In the genomic region with DNA sequence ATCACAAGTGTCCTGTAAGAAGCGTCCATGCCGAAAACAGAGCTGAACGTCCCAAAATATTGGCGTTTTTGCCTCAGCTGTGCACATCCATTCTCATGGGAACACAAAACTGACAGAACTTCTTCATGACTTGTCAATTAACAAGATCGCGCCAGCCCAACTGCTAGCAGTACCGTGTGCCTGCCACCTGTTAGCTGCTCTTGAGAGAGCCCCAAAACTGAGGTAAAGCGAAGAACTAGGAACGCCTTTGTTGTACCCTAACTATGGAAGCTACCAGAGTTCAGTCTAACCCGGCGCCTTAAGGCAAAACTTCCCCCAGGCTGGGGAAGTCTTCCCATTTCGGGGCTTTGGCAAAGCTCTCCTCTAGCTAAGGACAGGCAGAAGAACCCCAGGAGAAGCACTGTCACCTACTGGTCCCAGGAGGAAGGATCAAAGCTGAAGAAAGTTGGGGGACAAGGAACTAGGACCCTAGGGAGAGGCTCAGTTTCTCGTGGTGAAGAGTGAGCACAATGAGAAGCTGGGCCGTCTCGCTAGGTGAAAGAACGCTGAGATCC, we compare ENCODE assay signal across 1 cellular context.
TF ChIP-seq lines count a peak whose summit lies in the region.

No MANE protein-coding gene starts in this region.

TF ChIP-seq in GM12878, 131 proteins besides CTCF, POLR2A, EP300 and RAD21 (continued from another document):
- TF ChIP-seq, protein P1, sequence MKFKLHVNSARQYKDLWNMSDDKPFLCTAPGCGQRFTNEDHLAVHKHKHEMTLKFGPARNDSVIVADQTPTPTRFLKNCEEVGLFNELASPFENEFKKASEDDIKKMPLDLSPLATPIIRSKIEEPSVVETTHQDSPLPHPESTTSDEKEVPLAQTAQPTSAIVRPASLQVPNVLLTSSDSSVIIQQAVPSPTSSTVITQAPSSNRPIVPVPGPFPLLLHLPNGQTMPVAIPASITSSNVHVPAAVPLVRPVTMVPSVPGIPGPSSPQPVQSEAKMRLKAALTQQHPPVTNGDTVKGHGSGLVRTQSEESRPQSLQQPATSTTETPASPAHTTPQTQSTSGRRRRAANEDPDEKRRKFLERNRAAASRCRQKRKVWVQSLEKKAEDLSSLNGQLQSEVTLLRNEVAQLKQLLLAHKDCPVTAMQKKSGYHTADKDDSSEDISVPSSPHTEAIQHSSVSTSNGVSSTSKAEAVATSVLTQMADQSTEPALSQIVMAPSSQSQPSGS (IDR thresholded peaks at IDR 0.05; ENCODE audit: low read length) = no peak
TF ChIP-seq in GM12878: peak in this region for 7.
